8 cellular contexts compared by ENCODE assay signal in genomic region chr1:27235827-27236226, GRCh38. TPM values are rescaled to one million over a fixed set of nuclear protein-coding genes. Genes with fewer than 3 reads are reported as not detected.
DNase-seq lines count a peak whose midpoint lies in the region; ATAC-seq and TF ChIP-seq lines count a peak whose summit lies in the region.

No MANE protein-coding gene starts in this region.

- DNase-seq in right atrium auricular region (ENCODE audit: low spot score), result no peak
- DNase-seq in left ventricle myocardium superior, result no peak
- peak; percentile 48 for DNase-seq in amniotic epithelial cell (ENCODE audit: low read depth)
- peak; percentile 18 for DNase-seq in medulla oblongata (ENCODE audit: extremely low spot score)
- DNase-seq in C1 segment of cervical spinal cord (lab: John Stamatoyannopoulos, UW), result no peak
- no peak for DNase-seq in hypothalamus (lab: John Stamatoyannopoulos, UW)
- DNase-seq in activated CD8-positive, alpha-beta memory T cell treated with anti-CD3 and anti-CD28 coated beads for 24 hours, result no peak
- no peak for DNase-seq in NCI-H2196 (lab: John Stamatoyannopoulos, UW; ENCODE audit: unreplicated experiment)

- TF ChIP-seq CTCF in right atrium auricular region (IDR thresholded peaks at IDR 0.05), result no peak

- no peaks in the 10 kb centered on the region for H3K9me3 ChIP-seq in right atrium auricular region

- peak overlapping the region; percentile 86 to 95 for H3K4me3 ChIP-seq in right atrium auricular region

- H3K27me3 ChIP-seq in right atrium auricular region, result no peaks in the 10 kb centered on the region

- ATAC-seq in left ventricle myocardium superior, result no peak

- no peaks in the 10 kb centered on the region for H3K36me3 ChIP-seq in right atrium auricular region

- intact Hi-C loops in left ventricle myocardium superior (cut with micrococcal nuclease), result no loop called here

- H3K27ac ChIP-seq in right atrium auricular region, result peak overlapping the region; percentile 94 to 95

- peaks cover 0 to 25% of the 10 kb centered on the region in 2 donors for H3K4me1 ChIP-seq in right atrium auricular region

RNA-seq across cellular contexts. Expression of gene WDTC1, which starts 1.4 kb away (rescaled TPM):
- 10 to 100 TPM; 52.0 to 77.9 TPM for total RNA-seq in right atrium auricular region
- total RNA-seq in left ventricle myocardium superior, result 68.8 TPM

Comparison
In these comparisons a context has a peak if more than half of its experiments do, and no peak if none do; other contexts are left out.
1. DNase-seq: peak in amniotic epithelial cell (single experiment) and medulla oblongata (single experiment); none in right atrium auricular region (single experiment), left ventricle myocardium superior (single experiment), C1 segment of cervical spinal cord (0 of 14), hypothalamus (0 of 51), activated CD8-positive, alpha-beta memory T cell treated with anti-CD3 and anti-CD28 coated beads for 24 hours (single experiment) and NCI-H2196 (single experiment).